In genomic region chr11:69265210-69265609, GRCh38 we compare ENCODE assay signal across 28 cellular contexts. TPM values are rescaled to one million over a fixed set of nuclear protein-coding genes. Genes with fewer than 3 reads are reported as not detected.
"Had no signal": no experiment of that assay in that cellular context is flagged by ENCODE, and none has a peak within 500 bp of the region (broad histone marks: within the 10 kb centered on the region; RNA-seq: fewer than 3 reads in every experiment).

No MANE protein-coding gene starts in this region.

- H3K4me3 Mint-ChIP-seq: naive thymus-derived CD8-positive, alpha-beta T cell; nephron; stimulated activated effector memory CD8-positive, alpha-beta T cell treated with anti-CD3 and anti-CD28 coated beads, Interleukin-12 subunit alpha, Interleukin-12 subunit beta, amount 100 ng/mL, for 72 hours; stimulated activated naive CD8-positive, alpha-beta T cell treated with anti-CD3 and anti-CD28 coated beads, Interleukin-15, Interleukin-2, amounts not matched to agents 100 ng/mL and 50 ng/mL, for 24 hours had no signal

- ATAC-seq: left cardiac atrium; left lobe of liver; lower lobe of right lung; naive thymus-derived CD8-positive, alpha-beta T cell; pancreas; right cardiac atrium; stimulated activated effector memory CD8-positive, alpha-beta T cell treated with anti-CD3 and anti-CD28 coated beads, Interleukin-12 subunit alpha, Interleukin-12 subunit beta, amount 100 ng/mL, for 72 hours had no signal

- H3K79me2 ChIP-seq: hepatocyte had no signal

- H3K9me3 ChIP-seq: lower lobe of right lung, pancreas, prostate gland, suprapubic skin, thoracic aorta, tibial artery, uterus had no signal

- H3K27me3 ChIP-seq: hepatocyte, pancreas, spleen, suprapubic skin, tibial artery, uterus had no signal

- H3K27me3 Mint-ChIP-seq: stimulated activated naive CD8-positive, alpha-beta T cell treated with anti-CD3 and anti-CD28 coated beads, Interleukin-15, Interleukin-2, amounts not matched to agents 100 ng/mL and 50 ng/mL, for 24 hours had no signal

- H3K4me1 ChIP-seq: pancreas, prostate gland, sigmoid colon, suprapubic skin, tibial artery, uterus had no signal

- H2AFZ ChIP-seq: hepatocyte had no signal

- H3K4me2 ChIP-seq: hepatocyte had no signal

- DNase-seq: islet precursor cell; kidney glomerular epithelial cell; left cardiac atrium; lower lobe of right lung; mammary epithelial cell; mesenchymal stem cell; naive thymus-derived CD8-positive, alpha-beta T cell; nucleus accumbens; pancreas; retina; right cardiac atrium; sigmoid colon; small intestine; stimulated activated CD4-positive, alpha-beta T cell treated with anti-CD3 and anti-CD28 coated beads, Interleukin-4, amount 100 ng/mL, for 24 hours; stimulated activated naive CD4-positive, alpha-beta T cell; tibial artery; trophoblast cell; uterus had no signal

- H3K36me3 ChIP-seq: lower lobe of right lung, pancreas, prostate gland, sigmoid colon, spleen, suprapubic skin, thoracic aorta, tibial artery, uterus had no signal

- H3K9me3 Mint-ChIP-seq: stimulated activated effector memory CD8-positive, alpha-beta T cell treated with anti-CD3 and anti-CD28 coated beads, Interleukin-12 subunit alpha, Interleukin-12 subunit beta, amount 100 ng/mL, for 72 hours had no signal

- H3K27ac ChIP-seq: hepatocyte, lower lobe of right lung, pancreas, prostate gland, sigmoid colon, spleen, suprapubic skin, thoracic aorta, tibial artery, uterus had no signal

- H3K4me3 ChIP-seq: hepatocyte, lower lobe of right lung, pancreas, prostate gland, sigmoid colon, spleen, suprapubic skin, thoracic aorta, tibial artery, uterus had no signal

- H3K27ac Mint-ChIP-seq: nephron; stimulated activated effector memory CD8-positive, alpha-beta T cell treated with anti-CD3 and anti-CD28 coated beads, Interleukin-12 subunit alpha, Interleukin-12 subunit beta, amount 100 ng/mL, for 72 hours; stimulated activated naive CD8-positive, alpha-beta T cell treated with anti-CD3 and anti-CD28 coated beads, Interleukin-15, Interleukin-2, amounts not matched to agents 100 ng/mL and 50 ng/mL, for 24 hours had no signal

- H3K36me3 Mint-ChIP-seq: naive thymus-derived CD8-positive, alpha-beta T cell; stimulated activated effector memory CD8-positive, alpha-beta T cell treated with anti-CD3 and anti-CD28 coated beads, Interleukin-12 subunit alpha, Interleukin-12 subunit beta, amount 100 ng/mL, for 72 hours had no signal

- FAIRE-seq: pancreas, small intestine had no signal

- H3K4me1 Mint-ChIP-seq: stimulated activated effector memory CD8-positive, alpha-beta T cell treated with anti-CD3 and anti-CD28 coated beads, Interleukin-12 subunit alpha, Interleukin-12 subunit beta, amount 100 ng/mL, for 72 hours had no signal

RNA-seq across cellular contexts. Expression of gene MYEOV, which starts 28.7 kb away (rescaled TPM):
- total RNA-seq: hepatocyte; naive thymus-derived CD8-positive, alpha-beta T cell; sigmoid colon; ureter had no signal
- polyA plus RNA-seq: hepatocyte; naive thymus-derived CD8-positive, alpha-beta T cell; right cardiac atrium had no signal
